1 cellular context compared by ENCODE assay signal in the genomic region with DNA sequence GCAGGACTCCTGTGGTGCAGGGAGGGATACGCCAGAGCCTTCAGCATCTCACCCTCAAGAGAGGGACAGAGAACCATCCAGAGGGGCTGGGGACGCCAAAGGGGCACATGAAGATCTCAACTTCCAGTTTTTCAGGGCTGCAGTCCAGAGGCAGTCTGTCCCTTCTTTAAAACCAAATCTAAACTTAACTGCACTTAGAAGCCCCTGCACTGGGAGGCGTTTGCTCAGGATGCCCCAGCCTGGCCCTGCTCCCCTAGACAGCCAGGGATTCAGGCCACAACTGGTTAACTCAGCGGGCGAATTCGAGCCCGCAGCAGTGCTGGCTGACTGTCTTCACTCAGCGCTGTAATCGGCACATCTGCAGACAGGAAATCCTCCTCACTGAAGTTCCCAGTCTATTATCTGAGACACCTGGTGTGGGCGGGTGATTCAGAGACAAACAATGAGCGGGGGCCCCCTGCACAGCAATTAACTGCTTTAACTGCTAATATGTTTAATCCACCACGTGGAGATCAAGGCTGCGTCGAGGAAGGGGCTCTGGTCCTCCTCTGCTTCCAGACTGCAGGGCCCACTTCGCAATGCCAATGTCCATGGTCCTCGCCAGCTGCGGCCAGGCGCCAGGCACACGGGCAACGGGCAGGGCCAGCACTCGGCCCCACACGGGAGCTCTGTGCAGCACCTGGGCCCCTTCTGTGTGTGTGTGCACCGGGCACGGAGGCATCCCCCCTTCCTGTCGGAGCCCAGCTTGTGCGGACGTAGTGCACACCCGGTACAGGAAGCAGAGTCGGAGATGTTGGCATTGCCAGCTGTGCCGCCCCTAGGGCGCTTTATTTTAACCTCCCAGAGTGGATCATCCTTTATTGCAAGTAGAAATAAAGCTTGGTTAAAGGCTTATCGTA.
TF ChIP-seq lines count a peak whose summit lies in the region.

No MANE protein-coding gene starts in this region.

TF ChIP-seq in K562, 482 proteins besides CTCF, POLR2A, EP300 and RAD21 (continued from another document and continues in another):
- TF ChIP-seq, protein P1, sequence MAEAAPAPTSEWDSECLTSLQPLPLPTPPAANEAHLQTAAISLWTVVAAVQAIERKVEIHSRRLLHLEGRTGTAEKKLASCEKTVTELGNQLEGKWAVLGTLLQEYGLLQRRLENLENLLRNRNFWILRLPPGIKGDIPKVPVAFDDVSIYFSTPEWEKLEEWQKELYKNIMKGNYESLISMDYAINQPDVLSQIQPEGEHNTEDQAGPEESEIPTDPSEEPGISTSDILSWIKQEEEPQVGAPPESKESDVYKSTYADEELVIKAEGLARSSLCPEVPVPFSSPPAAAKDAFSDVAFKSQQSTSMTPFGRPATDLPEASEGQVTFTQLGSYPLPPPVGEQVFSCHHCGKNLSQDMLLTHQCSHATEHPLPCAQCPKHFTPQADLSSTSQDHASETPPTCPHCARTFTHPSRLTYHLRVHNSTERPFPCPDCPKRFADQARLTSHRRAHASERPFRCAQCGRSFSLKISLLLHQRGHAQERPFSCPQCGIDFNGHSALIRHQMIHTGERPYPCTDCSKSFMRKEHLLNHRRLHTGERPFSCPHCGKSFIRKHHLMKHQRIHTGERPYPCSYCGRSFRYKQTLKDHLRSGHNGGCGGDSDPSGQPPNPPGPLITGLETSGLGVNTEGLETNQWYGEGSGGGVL (CRISPR knock-in tag; IDR thresholded peaks at IDR 0.05): no peak
- no peak for TF ChIP-seq ZNF184 (CRISPR knock-in tag; IDR thresholded peaks at IDR 0.05)
- 0 out of 2 replicates have a peak, but pooled peaks have one; percentile 18 for TF ChIP-seq ZNF785 (CRISPR knock-in tag; IDR thresholded peaks at IDR 0.05)
- peak; percentile 100 for TF ChIP-seq SOX6 (IDR thresholded peaks at IDR 0.05)
- TF ChIP-seq, protein P2, sequence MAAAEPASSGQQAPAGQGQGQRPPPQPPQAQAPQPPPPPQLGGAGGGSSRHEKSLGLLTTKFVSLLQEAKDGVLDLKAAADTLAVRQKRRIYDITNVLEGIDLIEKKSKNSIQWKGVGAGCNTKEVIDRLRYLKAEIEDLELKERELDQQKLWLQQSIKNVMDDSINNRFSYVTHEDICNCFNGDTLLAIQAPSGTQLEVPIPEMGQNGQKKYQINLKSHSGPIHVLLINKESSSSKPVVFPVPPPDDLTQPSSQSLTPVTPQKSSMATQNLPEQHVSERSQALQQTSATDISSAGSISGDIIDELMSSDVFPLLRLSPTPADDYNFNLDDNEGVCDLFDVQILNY (CRISPR knock-in tag; IDR thresholded peaks at IDR 0.05): no peak
- no peak for TF ChIP-seq TAF9B (IDR thresholded peaks at IDR 0.05; ENCODE audit: partially characterized antibody)
- TF ChIP-seq, protein P3, sequence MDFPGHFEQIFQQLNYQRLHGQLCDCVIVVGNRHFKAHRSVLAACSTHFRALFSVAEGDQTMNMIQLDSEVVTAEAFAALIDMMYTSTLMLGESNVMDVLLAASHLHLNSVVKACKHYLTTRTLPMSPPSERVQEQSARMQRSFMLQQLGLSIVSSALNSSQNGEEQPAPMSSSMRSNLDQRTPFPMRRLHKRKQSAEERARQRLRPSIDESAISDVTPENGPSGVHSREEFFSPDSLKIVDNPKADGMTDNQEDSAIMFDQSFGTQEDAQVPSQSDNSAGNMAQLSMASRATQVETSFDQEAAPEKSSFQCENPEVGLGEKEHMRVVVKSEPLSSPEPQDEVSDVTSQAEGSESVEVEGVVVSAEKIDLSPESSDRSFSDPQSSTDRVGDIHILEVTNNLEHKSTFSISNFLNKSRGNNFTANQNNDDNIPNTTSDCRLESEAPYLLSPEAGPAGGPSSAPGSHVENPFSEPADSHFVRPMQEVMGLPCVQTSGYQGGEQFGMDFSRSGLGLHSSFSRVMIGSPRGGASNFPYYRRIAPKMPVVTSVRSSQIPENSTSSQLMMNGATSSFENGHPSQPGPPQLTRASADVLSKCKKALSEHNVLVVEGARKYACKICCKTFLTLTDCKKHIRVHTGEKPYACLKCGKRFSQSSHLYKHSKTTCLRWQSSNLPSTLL (IDR thresholded peaks at IDR 0.05): no peak
- TF ChIP-seq, protein P4, sequence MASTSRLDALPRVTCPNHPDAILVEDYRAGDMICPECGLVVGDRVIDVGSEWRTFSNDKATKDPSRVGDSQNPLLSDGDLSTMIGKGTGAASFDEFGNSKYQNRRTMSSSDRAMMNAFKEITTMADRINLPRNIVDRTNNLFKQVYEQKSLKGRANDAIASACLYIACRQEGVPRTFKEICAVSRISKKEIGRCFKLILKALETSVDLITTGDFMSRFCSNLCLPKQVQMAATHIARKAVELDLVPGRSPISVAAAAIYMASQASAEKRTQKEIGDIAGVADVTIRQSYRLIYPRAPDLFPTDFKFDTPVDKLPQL (IDR thresholded peaks at IDR 0.05; ENCODE audit: extremely low read depth, insufficient read length): no peak
- no peak for TF ChIP-seq TSC22D4 (tag; IDR thresholded peaks at IDR 0.05)
- TF ChIP-seq, protein P5, sequence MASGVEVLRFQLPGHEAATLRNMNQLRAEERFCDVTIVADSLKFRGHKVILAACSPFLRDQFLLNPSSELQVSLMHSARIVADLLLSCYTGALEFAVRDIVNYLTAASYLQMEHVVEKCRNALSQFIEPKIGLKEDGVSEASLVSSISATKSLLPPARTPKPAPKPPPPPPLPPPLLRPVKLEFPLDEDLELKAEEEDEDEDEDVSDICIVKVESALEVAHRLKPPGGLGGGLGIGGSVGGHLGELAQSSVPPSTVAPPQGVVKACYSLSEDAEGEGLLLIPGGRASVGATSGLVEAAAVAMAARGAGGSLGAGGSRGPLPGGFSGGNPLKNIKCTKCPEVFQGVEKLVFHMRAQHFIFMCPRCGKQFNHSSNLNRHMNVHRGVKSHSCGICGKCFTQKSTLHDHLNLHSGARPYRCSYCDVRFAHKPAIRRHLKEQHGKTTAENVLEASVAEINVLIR (CRISPR knock-in tag; IDR thresholded peaks at IDR 0.05): 0 out of 2 replicates have a peak, but pooled peaks have one; percentile 24
- peak; percentile 94 for TF ChIP-seq PML (IDR thresholded peaks at IDR 0.05; ENCODE audit: low read length)
- TF ChIP-seq NFIX (CRISPR knock-in tag; IDR thresholded peaks at IDR 0.05; ENCODE audit: low read depth): no peak
- TF ChIP-seq, protein P6, sequence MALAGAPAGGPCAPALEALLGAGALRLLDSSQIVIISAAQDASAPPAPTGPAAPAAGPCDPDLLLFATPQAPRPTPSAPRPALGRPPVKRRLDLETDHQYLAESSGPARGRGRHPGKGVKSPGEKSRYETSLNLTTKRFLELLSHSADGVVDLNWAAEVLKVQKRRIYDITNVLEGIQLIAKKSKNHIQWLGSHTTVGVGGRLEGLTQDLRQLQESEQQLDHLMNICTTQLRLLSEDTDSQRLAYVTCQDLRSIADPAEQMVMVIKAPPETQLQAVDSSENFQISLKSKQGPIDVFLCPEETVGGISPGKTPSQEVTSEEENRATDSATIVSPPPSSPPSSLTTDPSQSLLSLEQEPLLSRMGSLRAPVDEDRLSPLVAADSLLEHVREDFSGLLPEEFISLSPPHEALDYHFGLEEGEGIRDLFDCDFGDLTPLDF (CRISPR knock-in tag; IDR thresholded peaks at IDR 0.05): peak; percentile 87
- no peak for TF ChIP-seq ZNF253 (CRISPR knock-in tag; conservative IDR thresholded peaks at IDR 0.05)
- no peak for TF ChIP-seq HMG20A (CRISPR knock-in tag; conservative IDR thresholded peaks at IDR 0.05)
- no peak for TF ChIP-seq SAFB (IDR thresholded peaks at IDR 0.05; ENCODE audit: borderline replicate concordance, low read depth, low read length)
- TF ChIP-seq, protein P7, sequence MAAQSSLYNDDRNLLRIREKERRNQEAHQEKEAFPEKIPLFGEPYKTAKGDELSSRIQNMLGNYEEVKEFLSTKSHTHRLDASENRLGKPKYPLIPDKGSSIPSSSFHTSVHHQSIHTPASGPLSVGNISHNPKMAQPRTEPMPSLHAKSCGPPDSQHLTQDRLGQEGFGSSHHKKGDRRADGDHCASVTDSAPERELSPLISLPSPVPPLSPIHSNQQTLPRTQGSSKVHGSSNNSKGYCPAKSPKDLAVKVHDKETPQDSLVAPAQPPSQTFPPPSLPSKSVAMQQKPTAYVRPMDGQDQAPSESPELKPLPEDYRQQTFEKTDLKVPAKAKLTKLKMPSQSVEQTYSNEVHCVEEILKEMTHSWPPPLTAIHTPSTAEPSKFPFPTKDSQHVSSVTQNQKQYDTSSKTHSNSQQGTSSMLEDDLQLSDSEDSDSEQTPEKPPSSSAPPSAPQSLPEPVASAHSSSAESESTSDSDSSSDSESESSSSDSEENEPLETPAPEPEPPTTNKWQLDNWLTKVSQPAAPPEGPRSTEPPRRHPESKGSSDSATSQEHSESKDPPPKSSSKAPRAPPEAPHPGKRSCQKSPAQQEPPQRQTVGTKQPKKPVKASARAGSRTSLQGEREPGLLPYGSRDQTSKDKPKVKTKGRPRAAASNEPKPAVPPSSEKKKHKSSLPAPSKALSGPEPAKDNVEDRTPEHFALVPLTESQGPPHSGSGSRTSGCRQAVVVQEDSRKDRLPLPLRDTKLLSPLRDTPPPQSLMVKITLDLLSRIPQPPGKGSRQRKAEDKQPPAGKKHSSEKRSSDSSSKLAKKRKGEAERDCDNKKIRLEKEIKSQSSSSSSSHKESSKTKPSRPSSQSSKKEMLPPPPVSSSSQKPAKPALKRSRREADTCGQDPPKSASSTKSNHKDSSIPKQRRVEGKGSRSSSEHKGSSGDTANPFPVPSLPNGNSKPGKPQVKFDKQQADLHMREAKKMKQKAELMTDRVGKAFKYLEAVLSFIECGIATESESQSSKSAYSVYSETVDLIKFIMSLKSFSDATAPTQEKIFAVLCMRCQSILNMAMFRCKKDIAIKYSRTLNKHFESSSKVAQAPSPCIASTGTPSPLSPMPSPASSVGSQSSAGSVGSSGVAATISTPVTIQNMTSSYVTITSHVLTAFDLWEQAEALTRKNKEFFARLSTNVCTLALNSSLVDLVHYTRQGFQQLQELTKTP (IDR thresholded peaks at IDR 0.05; ENCODE audit: low read depth in 1 of 2, partially characterized antibody in 2 of 2): peak in 1 of 2 experiments; percentile 93
- TF ChIP-seq NRF1 (conservative IDR thresholded peaks at IDR 0.05 in 1 of 2, IDR thresholded peaks at IDR 0.05 in 1 of 2): peak in 1 of 2 experiments; percentile 34; a peak in 1 of 4 replicates
- TF ChIP-seq, protein P8, sequence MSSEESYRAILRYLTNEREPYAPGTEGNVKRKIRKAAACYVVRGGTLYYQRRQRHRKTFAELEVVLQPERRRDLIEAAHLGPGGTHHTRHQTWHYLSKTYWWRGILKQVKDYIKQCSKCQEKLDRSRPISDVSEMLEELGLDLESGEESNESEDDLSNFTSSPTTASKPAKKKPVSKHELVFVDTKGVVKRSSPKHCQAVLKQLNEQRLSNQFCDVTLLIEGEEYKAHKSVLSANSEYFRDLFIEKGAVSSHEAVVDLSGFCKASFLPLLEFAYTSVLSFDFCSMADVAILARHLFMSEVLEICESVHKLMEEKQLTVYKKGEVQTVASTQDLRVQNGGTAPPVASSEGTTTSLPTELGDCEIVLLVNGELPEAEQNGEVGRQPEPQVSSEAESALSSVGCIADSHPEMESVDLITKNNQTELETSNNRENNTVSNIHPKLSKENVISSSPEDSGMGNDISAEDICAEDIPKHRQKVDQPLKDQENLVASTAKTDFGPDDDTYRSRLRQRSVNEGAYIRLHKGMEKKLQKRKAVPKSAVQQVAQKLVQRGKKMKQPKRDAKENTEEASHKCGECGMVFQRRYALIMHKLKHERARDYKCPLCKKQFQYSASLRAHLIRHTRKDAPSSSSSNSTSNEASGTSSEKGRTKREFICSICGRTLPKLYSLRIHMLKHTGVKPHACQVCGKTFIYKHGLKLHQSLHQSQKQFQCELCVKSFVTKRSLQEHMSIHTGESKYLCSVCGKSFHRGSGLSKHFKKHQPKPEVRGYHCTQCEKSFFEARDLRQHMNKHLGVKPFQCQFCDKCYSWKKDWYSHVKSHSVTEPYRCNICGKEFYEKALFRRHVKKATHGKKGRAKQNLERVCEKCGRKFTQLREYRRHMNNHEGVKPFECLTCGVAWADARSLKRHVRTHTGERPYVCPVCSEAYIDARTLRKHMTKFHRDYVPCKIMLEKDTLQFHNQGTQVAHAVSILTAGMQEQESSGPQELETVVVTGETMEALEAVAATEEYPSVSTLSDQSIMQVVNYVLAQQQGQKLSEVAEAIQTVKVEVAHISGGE (CRISPR knock-in tag; IDR thresholded peaks at IDR 0.05): peak in 2 of 3 experiments; percentile 36 to 76; a peak in 2 of 6 replicates
- peak; percentile 52 for TF ChIP-seq ZNF583 (CRISPR knock-in tag; IDR thresholded peaks at IDR 0.05)
- TF ChIP-seq ZNF584 (CRISPR knock-in tag; IDR thresholded peaks at IDR 0.05; ENCODE audit: low read depth): peak; percentile 96
- TF ChIP-seq, protein P9, sequence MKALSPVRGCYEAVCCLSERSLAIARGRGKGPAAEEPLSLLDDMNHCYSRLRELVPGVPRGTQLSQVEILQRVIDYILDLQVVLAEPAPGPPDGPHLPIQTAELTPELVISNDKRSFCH (CRISPR knock-in tag; IDR thresholded peaks at IDR 0.05): no peak
- TF ChIP-seq, protein P9 (tag; IDR thresholded peaks at IDR 0.05): no peak
- TF ChIP-seq SNRNP70 (optimal IDR thresholded peaks at IDR 0.05; ENCODE audit: low read depth, low read length): no peak
- TF ChIP-seq ZNF217 (CRISPR knock-in tag; IDR thresholded peaks at IDR 0.05): no peak
- peak in 1 of 2 experiments; percentile 79; a peak in 1 of 4 replicates for TF ChIP-seq CSDE1 (IDR thresholded peaks at IDR 0.05)
- TF ChIP-seq TCF7L2 (IDR thresholded peaks at IDR 0.05; ENCODE audit: low read depth, low read length): no peak
- TF ChIP-seq, protein P10, sequence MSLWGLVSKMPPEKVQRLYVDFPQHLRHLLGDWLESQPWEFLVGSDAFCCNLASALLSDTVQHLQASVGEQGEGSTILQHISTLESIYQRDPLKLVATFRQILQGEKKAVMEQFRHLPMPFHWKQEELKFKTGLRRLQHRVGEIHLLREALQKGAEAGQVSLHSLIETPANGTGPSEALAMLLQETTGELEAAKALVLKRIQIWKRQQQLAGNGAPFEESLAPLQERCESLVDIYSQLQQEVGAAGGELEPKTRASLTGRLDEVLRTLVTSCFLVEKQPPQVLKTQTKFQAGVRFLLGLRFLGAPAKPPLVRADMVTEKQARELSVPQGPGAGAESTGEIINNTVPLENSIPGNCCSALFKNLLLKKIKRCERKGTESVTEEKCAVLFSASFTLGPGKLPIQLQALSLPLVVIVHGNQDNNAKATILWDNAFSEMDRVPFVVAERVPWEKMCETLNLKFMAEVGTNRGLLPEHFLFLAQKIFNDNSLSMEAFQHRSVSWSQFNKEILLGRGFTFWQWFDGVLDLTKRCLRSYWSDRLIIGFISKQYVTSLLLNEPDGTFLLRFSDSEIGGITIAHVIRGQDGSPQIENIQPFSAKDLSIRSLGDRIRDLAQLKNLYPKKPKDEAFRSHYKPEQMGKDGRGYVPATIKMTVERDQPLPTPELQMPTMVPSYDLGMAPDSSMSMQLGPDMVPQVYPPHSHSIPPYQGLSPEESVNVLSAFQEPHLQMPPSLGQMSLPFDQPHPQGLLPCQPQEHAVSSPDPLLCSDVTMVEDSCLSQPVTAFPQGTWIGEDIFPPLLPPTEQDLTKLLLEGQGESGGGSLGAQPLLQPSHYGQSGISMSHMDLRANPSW (CRISPR knock-in tag; IDR thresholded peaks at IDR 0.05): peak; percentile 72; the same call in 1 of the 2 replicates
- peak; percentile 69; the same call in 1 of the 2 replicates for TF ChIP-seq SPI1 (IDR thresholded peaks at IDR 0.05; ENCODE audit: borderline replicate concordance, low read depth, low read length)
- TF ChIP-seq CBX8 (IDR thresholded peaks at IDR 0.05; ENCODE audit: borderline replicate concordance, extremely low read depth, low read depth, low read length, poor library complexity, severe bottlenecking): no peak
- TF ChIP-seq NFE2 (IDR thresholded peaks at IDR 0.05; ENCODE audit: low read depth): peak; percentile 63
- TF ChIP-seq SRSF7 (optimal IDR thresholded peaks at IDR 0.05; ENCODE audit: low read depth, low read length): no peak
- TF ChIP-seq TAL1 (IDR thresholded peaks at IDR 0.05): peak; percentile 92
- no peak; the same call in 1 of the 2 replicates for TF ChIP-seq HIVEP1 (CRISPR knock-in tag; IDR thresholded peaks at IDR 0.05)
- TF ChIP-seq TOE1 (IDR thresholded peaks at IDR 0.05; ENCODE audit: borderline replicate concordance): peak; percentile 86
- TF ChIP-seq TOE1 (CRISPR knock-in tag; IDR thresholded peaks at IDR 0.05; ENCODE audit: borderline replicate concordance, low read depth): no peak
- TF ChIP-seq ZNF23 (CRISPR knock-in tag; IDR thresholded peaks at IDR 0.05): no peak
